Comparison of ENCODE assay signal across 1 cellular context in genomic region chr2:32010670-32011565, GRCh38.
TF ChIP-seq lines count a peak whose summit lies in the region.

MEMO1 (minus strand) TSS chr2:32011008; CDS start chr2:32010247, 761 bp downstream.

TF ChIP-seq in HEK293, 187 proteins besides CTCF, POLR2A, EP300 and RAD21 (continued from another document and continues in another):
- TF ChIP-seq ZNF426 (tag by site-specific recombination; IDR thresholded peaks at IDR 0.05): no peak
- TF ChIP-seq ZBTB21 (tag by site-specific recombination; IDR thresholded peaks at IDR 0.05): peak; percentile 36; the same call in 1 of the 2 replicates
- no peak for TF ChIP-seq ZNF223 (tag by site-specific recombination; IDR thresholded peaks at IDR 0.05)
- TF ChIP-seq ZNF624 (tag by site-specific recombination; IDR thresholded peaks at IDR 0.05): no peak
- TF ChIP-seq ZNF221 (tag by site-specific recombination; IDR thresholded peaks at IDR 0.05; ENCODE audit: borderline replicate concordance): no peak
- TF ChIP-seq HOXA7 (CRISPR knock-in tag; IDR thresholded peaks at IDR 0.05; ENCODE audit: borderline replicate concordance): no peak
- no peak for TF ChIP-seq ZNF544 (tag by site-specific recombination; IDR thresholded peaks at IDR 0.05)
- peak; percentile 74 for TF ChIP-seq ZNF843 (tag by site-specific recombination; IDR thresholded peaks at IDR 0.05)
- TF ChIP-seq ZNF473 (tag by site-specific recombination; IDR thresholded peaks at IDR 0.05): no peak
- TF ChIP-seq ZSCAN23 (tag by site-specific recombination; IDR thresholded peaks at IDR 0.05): peak; percentile 85
- TF ChIP-seq ZNF140 (tag by site-specific recombination; IDR thresholded peaks at IDR 0.05): no peak
- no peak for TF ChIP-seq BCL11A (tag by site-specific recombination; IDR thresholded peaks at IDR 0.05; ENCODE audit: low read depth)
- TF ChIP-seq ZNF214 (tag by site-specific recombination; IDR thresholded peaks at IDR 0.05; ENCODE audit: borderline replicate concordance): no peak
- TF ChIP-seq KLF1 (tag by site-specific recombination; IDR thresholded peaks at IDR 0.05): peak; percentile 68
- TF ChIP-seq ZBTB8A (tag by site-specific recombination; IDR thresholded peaks at IDR 0.05): peak; percentile 67
- no peak for TF ChIP-seq ZNF16 (tag by site-specific recombination; IDR thresholded peaks at IDR 0.05; ENCODE audit: low read depth)
- TF ChIP-seq PATZ1 (tag by site-specific recombination; IDR thresholded peaks at IDR 0.05): peak; percentile 96
- TF ChIP-seq REPIN1 (tag by site-specific recombination; IDR thresholded peaks at IDR 0.05; ENCODE audit: low read depth): peak; percentile 82; the same call in 1 of the 2 replicates
- no peak for TF ChIP-seq SETDB1 (IDR thresholded peaks at IDR 0.05; ENCODE audit: insufficient read length, low read length)
- TF ChIP-seq ZNF837 (tag by site-specific recombination; IDR thresholded peaks at IDR 0.05): no peak
- no peak for TF ChIP-seq ZNF664 (tag by site-specific recombination; IDR thresholded peaks at IDR 0.05)
- no peak for TF ChIP-seq BCL6B (tag by site-specific recombination; IDR thresholded peaks at IDR 0.05)
- no peak for TF ChIP-seq ZNF350 (tag by site-specific recombination; IDR thresholded peaks at IDR 0.05)
- TF ChIP-seq HOXC10 (CRISPR knock-in tag; IDR thresholded peaks at IDR 0.05): no peak
- peak; percentile 37; the same call in 1 of the 2 replicates for TF ChIP-seq YY1 (tag by site-specific recombination; IDR thresholded peaks at IDR 0.05)
- no peak for TF ChIP-seq ZNF404 (tag by site-specific recombination; IDR thresholded peaks at IDR 0.05)
- peak; percentile 44 for TF ChIP-seq ZFHX2 (tag by site-specific recombination; conservative IDR thresholded peaks at IDR 0.05)
- no peak for TF ChIP-seq SCRT1 (tag by site-specific recombination; IDR thresholded peaks at IDR 0.05; ENCODE audit: borderline replicate concordance)
- peak; percentile 78 for TF ChIP-seq KLF10 (tag by site-specific recombination; IDR thresholded peaks at IDR 0.05)
- no peak for TF ChIP-seq MEIS1 (CRISPR knock-in tag; IDR thresholded peaks at IDR 0.05; ENCODE audit: borderline replicate concordance)
- no peak for TF ChIP-seq ZNF560 (tag by site-specific recombination; IDR thresholded peaks at IDR 0.05; ENCODE audit: borderline replicate concordance)
- TF ChIP-seq ZBTB48 (tag by site-specific recombination; IDR thresholded peaks at IDR 0.05): peak; percentile 63; the same call in 1 of the 2 replicates
- TF ChIP-seq KLF9 (tag by site-specific recombination; IDR thresholded peaks at IDR 0.05; ENCODE audit: low read depth): peak; percentile 71
- TF ChIP-seq ZNF830 (tag by site-specific recombination; IDR thresholded peaks at IDR 0.05; ENCODE audit: low read depth): no peak
- no peak for TF ChIP-seq ZNF280C (tag by site-specific recombination; IDR thresholded peaks at IDR 0.05)
- TF ChIP-seq MYNN (tag by site-specific recombination; IDR thresholded peaks at IDR 0.05; ENCODE audit: borderline replicate concordance): no peak
- TF ChIP-seq ZNF548 (tag by site-specific recombination; IDR thresholded peaks at IDR 0.05): no peak
- TF ChIP-seq ZNF639 (tag by site-specific recombination; IDR thresholded peaks at IDR 0.05): peak; percentile 90
- TF ChIP-seq ZNF146 (tag by site-specific recombination; IDR thresholded peaks at IDR 0.05): no peak
- TF ChIP-seq ZNF704 (tag by site-specific recombination; IDR thresholded peaks at IDR 0.05): no peak
- TF ChIP-seq ZNF792 (tag by site-specific recombination; IDR thresholded peaks at IDR 0.05): no peak
- TF ChIP-seq ZNF274 (IDR thresholded peaks at IDR 0.05; ENCODE audit: low read length): no peak
- no peak for TF ChIP-seq ZNF274 (tag by site-specific recombination; IDR thresholded peaks at IDR 0.05; ENCODE audit: borderline replicate concordance)
- TF ChIP-seq REST (tag by site-specific recombination; IDR thresholded peaks at IDR 0.05): 0 out of 2 replicates have a peak, but pooled peaks have one; percentile 25
- TF ChIP-seq ZNF621 (tag by site-specific recombination; IDR thresholded peaks at IDR 0.05): no peak
- peak; percentile 82; the same call in 1 of the 2 replicates for TF ChIP-seq ZNF391 (tag by site-specific recombination; IDR thresholded peaks at IDR 0.05; ENCODE audit: borderline replicate concordance, low read depth)
- peak; percentile 84 for TF ChIP-seq ZNF660 (tag by site-specific recombination; IDR thresholded peaks at IDR 0.05)
- no peak for TF ChIP-seq ZFP41 (tag by site-specific recombination; IDR thresholded peaks at IDR 0.05; ENCODE audit: borderline replicate concordance)
- no peak for TF ChIP-seq ZNF791 (tag by site-specific recombination; IDR thresholded peaks at IDR 0.05)
- TF ChIP-seq ZBTB49 (tag by site-specific recombination; IDR thresholded peaks at IDR 0.05; ENCODE audit: low read depth): no peak
- TF ChIP-seq ZSCAN5A (tag by site-specific recombination; IDR thresholded peaks at IDR 0.05): peak; percentile 57; the same call in 1 of the 2 replicates
- TF ChIP-seq ZNF529 (tag by site-specific recombination; IDR thresholded peaks at IDR 0.05; ENCODE audit: insufficient replicate concordance): no peak
- no peak for TF ChIP-seq ZNF133 (tag by site-specific recombination; IDR thresholded peaks at IDR 0.05)
- peak; percentile 94 for TF ChIP-seq KLF16 (tag by site-specific recombination; IDR thresholded peaks at IDR 0.05)
- no peak for TF ChIP-seq ZNF239 (tag by site-specific recombination; IDR thresholded peaks at IDR 0.05)
- TF ChIP-seq ZNF707 (tag by site-specific recombination; IDR thresholded peaks at IDR 0.05): no peak
